30 cellular contexts compared by ENCODE assay signal in genomic region chr2:219501849-219502248, GRCh38. TPM values are rescaled to one million over a fixed set of nuclear protein-coding genes. Genes with fewer than 3 reads are reported as not detected.
"Had no signal": no experiment of that assay in that cellular context is flagged by ENCODE, and none has a peak within 500 bp of the region (broad histone marks: within the 10 kb centered on the region; RNA-seq: fewer than 3 reads in every experiment).

No MANE protein-coding gene starts in this region.

- H3K4me3 Mint-ChIP-seq: effector memory CD8-positive, alpha-beta T cell; mesothelial cell of epicardium; natural killer cell treated with Interleukin-12 subunit alpha and Interleukin-12 subunit beta and Interleukin-15 and Interleukin-18, amount 100 ng/mL, for 72 hours; neural progenitor cell; stimulated activated memory B cell treated with anti-CD40 and anti-IgM and Interleukin-4, amounts not matched to agents 10 μg/mL and 1 μg/mL and 100 μg/mL, for 72 hours; stimulated activated naive CD8-positive, alpha-beta T cell treated with anti-CD3 and anti-CD28 coated beads, Interleukin-15, Interleukin-2, amounts not matched to agents 100 ng/mL and 50 ng/mL, for 24 hours had no signal

- H3K4me3 ChIP-seq: coronary artery, esophagus squamous epithelium, heart right ventricle, left lung, mucosa of descending colon, neural progenitor cell, sigmoid colon, thoracic aorta, tibial nerve, vagina had no signal

- H2AFZ ChIP-seq: neural progenitor cell, parathyroid adenoma had no signal

- H3K9me3 ChIP-seq: esophagus squamous epithelium, heart right ventricle, left lung, mucosa of descending colon, sigmoid colon, thoracic aorta, tibial nerve, vagina had no signal

- H3K9ac ChIP-seq: neural progenitor cell, parathyroid adenoma had no signal

- H3K4me2 ChIP-seq: neural progenitor cell had no signal

- H3K27ac Mint-ChIP-seq: effector memory CD8-positive, alpha-beta T cell; mesothelial cell of epicardium; natural killer cell treated with Interleukin-12 subunit alpha and Interleukin-12 subunit beta and Interleukin-15 and Interleukin-18, amount 100 ng/mL, for 72 hours; neural progenitor cell; progenitor cell of endocrine pancreas; stimulated activated memory B cell treated with anti-CD40 and anti-IgM and Interleukin-4, amounts not matched to agents 10 μg/mL and 1 μg/mL and 100 μg/mL, for 72 hours; stimulated activated naive CD8-positive, alpha-beta T cell treated with anti-CD3 and anti-CD28 coated beads, Interleukin-15, Interleukin-2, amounts not matched to agents 100 ng/mL and 50 ng/mL, for 24 hours had no signal

- H3K36me3 Mint-ChIP-seq: natural killer cell treated with Interleukin-12 subunit alpha and Interleukin-12 subunit beta and Interleukin-15 and Interleukin-18, amount 100 ng/mL, for 72 hours; neural progenitor cell had no signal

- H3K27ac ChIP-seq: coronary artery, esophagus squamous epithelium, heart right ventricle, left lung, neural progenitor cell, parathyroid adenoma, sigmoid colon, thoracic aorta, tibial nerve, vagina had no signal

- H3K27me3 ChIP-seq: sigmoid colon, vagina had no signal

- H3K79me2 ChIP-seq: parathyroid adenoma had no signal

- DNase-seq: effector memory CD8-positive, alpha-beta T cell; esophagus squamous epithelium; foreskin melanocyte; glutamatergic neuron; heart right ventricle; hippocampal formation; left cardiac atrium; mesenchymal stem cell; mucosa of descending colon; naive B cell; sigmoid colon; stimulated activated CD4-positive, alpha-beta T cell treated with anti-CD3 and anti-CD28 coated beads, Interleukin-2, amount 100 ng/mL, for 24 hours; stimulated activated CD4-positive, alpha-beta T cell treated with anti-CD3 and anti-CD28 coated beads, Interleukin-4, amount 100 ng/mL, for 24 hours had no signal

- H3K9me3 Mint-ChIP-seq: effector memory CD8-positive, alpha-beta T cell; mesothelial cell of epicardium; naive B cell; natural killer cell treated with Interleukin-12 subunit alpha and Interleukin-12 subunit beta and Interleukin-15 and Interleukin-18, amount 100 ng/mL, for 72 hours; neural progenitor cell; stimulated activated memory B cell treated with anti-CD40 and anti-IgM and Interleukin-4, amounts not matched to agents 10 μg/mL and 1 μg/mL and 100 μg/mL, for 72 hours; stimulated activated naive CD8-positive, alpha-beta T cell treated with anti-CD3 and anti-CD28 coated beads, Interleukin-15, Interleukin-2, amounts not matched to agents 100 ng/mL and 50 ng/mL, for 24 hours had no signal

- H3K36me3 ChIP-seq: neural progenitor cell had no signal

- H3K27me3 Mint-ChIP-seq: natural killer cell treated with Interleukin-12 subunit alpha and Interleukin-12 subunit beta and Interleukin-15 and Interleukin-18, amount 100 ng/mL, for 72 hours had no signal

RNA-seq across cellular contexts. Expression of gene ASIC4, which starts 12.4 kb away (rescaled TPM):
- total RNA-seq: dermis microvascular lymphatic vessel endothelial cell, esophagus squamous epithelium, kidney epithelial cell, left lung, lung microvascular endothelial cell, osteoblast, skeletal muscle tissue, vagina had no signal
- polyA plus RNA-seq: heart right ventricle had no signal

RNA-seq across cellular contexts. Expression of gene TMEM198, which starts 42.0 kb away (rescaled TPM):
- total RNA-seq: dermis microvascular lymphatic vessel endothelial cell, lung microvascular endothelial cell had no signal
